8 cellular contexts compared by ENCODE assay signal in the genomic region with DNA sequence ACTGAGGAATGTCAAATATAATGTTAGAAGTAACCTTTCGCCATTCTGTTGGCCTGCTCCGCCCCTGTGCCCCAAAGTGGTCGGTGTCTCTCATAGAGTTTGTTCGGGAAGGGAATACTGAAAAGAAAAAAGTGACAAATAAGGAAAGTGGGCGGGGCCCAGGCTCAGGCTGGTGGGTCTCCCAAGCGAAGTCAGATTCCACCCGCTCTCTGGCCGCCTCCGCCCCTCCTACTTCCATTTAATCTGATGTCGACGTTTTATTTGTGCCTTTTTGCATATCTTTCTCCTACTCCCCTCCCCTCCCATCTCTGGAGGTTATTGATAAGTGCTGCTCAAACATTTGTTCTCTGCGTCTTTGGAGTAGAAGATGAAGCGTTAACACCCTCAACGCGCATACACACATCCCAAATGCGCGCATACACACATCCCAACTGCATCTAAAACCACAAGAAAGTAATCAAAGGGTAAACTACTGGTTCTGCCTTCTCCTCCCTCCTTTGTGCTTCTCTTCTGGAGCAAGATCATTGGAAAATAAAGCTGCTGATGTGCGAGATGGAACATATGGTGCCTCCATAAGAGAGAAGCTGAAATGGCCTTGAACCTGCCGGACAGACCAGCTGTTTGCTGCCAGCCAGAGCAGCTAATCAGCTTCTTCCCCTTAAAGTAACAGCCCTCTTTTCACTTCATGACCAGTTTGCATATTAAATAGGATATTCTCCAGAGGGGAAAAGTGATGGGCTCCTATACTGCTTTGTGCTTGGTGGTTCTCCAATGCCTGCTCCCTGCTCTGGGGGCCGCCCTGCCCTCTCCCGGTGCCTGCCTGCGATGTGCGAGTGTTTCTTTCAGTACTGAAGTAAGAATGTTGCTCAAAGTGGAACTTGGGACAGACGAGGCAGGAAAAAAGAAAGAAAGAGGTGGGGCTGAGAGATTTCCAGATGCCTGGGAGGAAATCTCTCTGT. TPM values are rescaled to one million over a fixed set of nuclear protein-coding genes. Genes with fewer than 3 reads are reported as not detected.
DNase-seq lines count a peak whose midpoint lies in the region; ATAC-seq lines count a peak whose summit lies in the region.

No MANE protein-coding gene starts in this region.

- no peaks in the 10 kb centered on the region for H3K9me3 Mint-ChIP-seq in central memory CD8-positive, alpha-beta T cell
- no peaks in the 10 kb centered on the region for H3K9me3 Mint-ChIP-seq in stimulated activated memory B cell treated with anti-CD40 and anti-IgM and Interleukin-4, amounts not matched to agents 10 μg/mL and 1 μg/mL and 100 μg/mL, for 72 hours

- ATAC-seq in central memory CD8-positive, alpha-beta T cell (replicated peaks; ENCODE audit: extremely low read depth, poor library complexity, severe bottlenecking), result no peak
- ATAC-seq in stimulated activated memory B cell treated with anti-CD40 and anti-IgM and Interleukin-4, amounts not matched to agents 10 μg/mL and 1 μg/mL and 100 μg/mL, for 72 hours, result no peak
- no peak for ATAC-seq in GM18520 (IDR thresholded peaks at IDR 0.05; ENCODE audit: unreplicated experiment)
- no peak for ATAC-seq in HG02938 (IDR thresholded peaks at IDR 0.05; ENCODE audit: unreplicated experiment)

- H3K36me3 Mint-ChIP-seq in central memory CD8-positive, alpha-beta T cell (ENCODE audit: insufficient read depth), result peaks cover 4% of the 10 kb centered on the region
- no peaks in the 10 kb centered on the region for H3K36me3 Mint-ChIP-seq in stimulated activated memory B cell treated with anti-CD40 and anti-IgM and Interleukin-4, amounts not matched to agents 10 μg/mL and 1 μg/mL and 100 μg/mL, for 72 hours

- DNase-seq in Daoy (ENCODE audit: low read depth) (peak; percentile 52), NCI-H526 (lab: John Stamatoyannopoulos, UW) (peak; percentile 6 to 48), cerebellar nuclear complex (lab: John Stamatoyannopoulos, UW) (no peak)
- DNase-seq in central memory CD8-positive, alpha-beta T cell (ENCODE audit: low spot score in 2 of 2), result no peak

- H3K27ac Mint-ChIP-seq in central memory CD8-positive, alpha-beta T cell (ENCODE audit: low read depth), result peak overlapping the region; percentile 46
- H3K27ac Mint-ChIP-seq in stimulated activated memory B cell treated with anti-CD40 and anti-IgM and Interleukin-4, amounts not matched to agents 10 μg/mL and 1 μg/mL and 100 μg/mL, for 72 hours, result peak overlapping the region; percentile 68

- H3K27me3 Mint-ChIP-seq in central memory CD8-positive, alpha-beta T cell, result no peaks in the 10 kb centered on the region
- H3K27me3 Mint-ChIP-seq in stimulated activated memory B cell treated with anti-CD40 and anti-IgM and Interleukin-4, amounts not matched to agents 10 μg/mL and 1 μg/mL and 100 μg/mL, for 72 hours, result peaks cover 19% of the 10 kb centered on the region

- peak overlapping the region; percentile 88 for H3K27ac ChIP-seq in layer of hippocampus (ENCODE audit: low read depth, low read length)

- H3K4me1 Mint-ChIP-seq in central memory CD8-positive, alpha-beta T cell, result peaks cover 24% of the 10 kb centered on the region
- peaks cover 35% of the 10 kb centered on the region for H3K4me1 Mint-ChIP-seq in stimulated activated memory B cell treated with anti-CD40 and anti-IgM and Interleukin-4, amounts not matched to agents 10 μg/mL and 1 μg/mL and 100 μg/mL, for 72 hours

- H3K27me3 ChIP-seq in layer of hippocampus (ENCODE audit: control insufficient read depth, insufficient read depth, low read length), result no peaks in the 10 kb centered on the region

- peak overlapping the region; percentile 85 for H3K4me3 Mint-ChIP-seq in central memory CD8-positive, alpha-beta T cell
- H3K4me3 Mint-ChIP-seq in stimulated activated memory B cell treated with anti-CD40 and anti-IgM and Interleukin-4, amounts not matched to agents 10 μg/mL and 1 μg/mL and 100 μg/mL, for 72 hours, result peak overlapping the region; percentile 84

RNA-seq across cellular contexts. Expression of gene MAMLD1, which starts 3.1 kb away (rescaled TPM):
- 2.2 and 12.3 TPM in 2 replicates for total RNA-seq in Daoy (2014; rRNA removed; shearing (Covaris generic))

Comparison
In these comparisons a context has a peak if more than half of its experiments do, and no peak if none do; other contexts are left out.
1. DNase-seq: peak in Daoy (single experiment) and NCI-H526 (2 of 2); none in central memory CD8-positive, alpha-beta T cell (0 of 2) and cerebellar nuclear complex (0 of 2).